In genomic region chr2:175111200-175111657, GRCh38 we compare ENCODE assay signal across 8 cellular contexts. TPM values are rescaled to one million over a fixed set of nuclear protein-coding genes. Genes with fewer than 3 reads are reported as not detected.
DNase-seq lines count a peak whose midpoint lies in the region; ATAC-seq and TF ChIP-seq lines count a peak whose summit lies in the region.

No MANE protein-coding gene starts in this region.

- in situ Hi-C loops in mammary epithelial cell (cut with MboI; ENCODE audit: low sequenced_read_pairs in 2 of 2) = loop anchor here in 1 of 2 donors (10.0 kb wide), 1 partner anchor 54 kb away; the partner anchor contains the start of gene ATF2

- peaks cover 4% of the 10 kb centered on the region for H3K4me1 Mint-ChIP-seq in activated CD4-positive, alpha-beta T cell treated with anti-CD3 and anti-CD28 coated beads, Interleukin-2, amount 10 ng/mL, durations not matched to agents 7 days and 5 days

- H3K27me3 Mint-ChIP-seq in activated CD4-positive, alpha-beta T cell treated with anti-CD3 and anti-CD28 coated beads, Interleukin-2, amount 10 ng/mL, durations not matched to agents 7 days and 5 days = no peaks in the 10 kb centered on the region

- H2AFZ ChIP-seq in mammary epithelial cell (ENCODE audit: low read depth, low read length) = no peak overlapping the region

- no peak overlapping the region for H3K4me2 ChIP-seq in mammary epithelial cell (ENCODE audit: insufficient read depth, low read depth, low read length)

- H3K27ac ChIP-seq in mammary epithelial cell (ENCODE audit: insufficient read depth, low read depth, low read length) (no peak overlapping the region), substantia nigra (ENCODE audit: low read depth, low read length, poor library complexity, severe bottlenecking) (no peak overlapping the region)

- intact Hi-C loops in mammary epithelial cell (cut with micrococcal nuclease) = loop anchor here (1.0 to 5.0 kb wide), 3 partner anchors 56 to 986 kb away; partner anchors contain the start of genes ATF2 and HOXD12

- ATAC-seq in HG02884 (IDR thresholded peaks at IDR 0.05; ENCODE audit: unreplicated experiment) (peak; percentile 55), left lobe of liver (peak; percentile 83)

- WGBS in mammary epithelial cell (ENCODE audit: low coverage, missing lambda C conversion rate) = 63% methylated on average over 3 of the region's 3 CpGs

- H3K9me3 ChIP-seq in mammary epithelial cell (replicated peaks; ENCODE audit: insufficient read depth, low read length) = no peaks in the 10 kb centered on the region

- POLR2A ChIA-PET in activated CD4-positive, alpha-beta T cell treated with anti-CD3 and anti-CD28 coated beads, Interleukin-2, amount 10 ng/mL, durations not matched to agents 7 days and 5 days (lab: Charles Lee) = interaction anchor here (0.7 kb wide), 1 partner anchor 1670 kb away, joined by 3 read pairs; no protein-coding TSS in a partner anchor

- dilution Hi-C loops in mammary epithelial cell (cut with HindIII; ENCODE audit: low sequenced_read_pairs) = no loop called here

- no peak overlapping the region for H3K4me3 Mint-ChIP-seq in activated CD4-positive, alpha-beta T cell treated with anti-CD3 and anti-CD28 coated beads, Interleukin-2, amount 10 ng/mL, durations not matched to agents 7 days and 5 days

- H3K4me1 ChIP-seq in mammary epithelial cell (ENCODE audit: insufficient read depth, low read length) = no peaks in the 10 kb centered on the region

- H3K9me3 Mint-ChIP-seq in activated CD4-positive, alpha-beta T cell treated with anti-CD3 and anti-CD28 coated beads, Interleukin-2, amount 10 ng/mL, durations not matched to agents 7 days and 5 days = no peaks in the 10 kb centered on the region

- H4K20me1 ChIP-seq in mammary epithelial cell (ENCODE audit: insufficient read depth, low read length) = no peaks in the 10 kb centered on the region

- H3K4me3 ChIP-seq in mammary epithelial cell (replicated peaks in 1 of 3; ENCODE audit: insufficient read depth in 1 of 3, low read depth in 2 of 3, low read length in 3 of 3) = no peak overlapping the region

- no peak overlapping the region for H3K9ac ChIP-seq in mammary epithelial cell (ENCODE audit: insufficient read depth, low read length)

- DNase-seq in activated CD4-positive, alpha-beta T cell treated with anti-CD3 and anti-CD28 coated beads, Interleukin-2, amount 10 ng/mL, durations not matched to agents 7 days and 5 days = no peak
- no peak for DNase-seq in activated CD4-positive, alpha-beta T cell treated with anti-CD3 and anti-CD28 coated beads, Interleukin-2, amount 50 U/mL, for 4 hours
- DNase-seq in NCI-H774 (lab: John Stamatoyannopoulos, UW) (peak; percentile 10), mammary epithelial cell (peak; percentile 34), left lobe of liver (ENCODE audit: low spot score) (no peak), islet precursor cell (no peak), substantia nigra (lab: John Stamatoyannopoulos, UW) (no peak)

- H3K79me2 ChIP-seq in mammary epithelial cell (ENCODE audit: insufficient read depth, low read length) = no peaks in the 10 kb centered on the region

- peaks cover 43% of the 10 kb centered on the region for H3K36me3 Mint-ChIP-seq in activated CD4-positive, alpha-beta T cell treated with anti-CD3 and anti-CD28 coated beads, Interleukin-2, amount 10 ng/mL, durations not matched to agents 7 days and 5 days (ENCODE audit: low read depth)

- BruUV-seq in mammary epithelial cell (replicated peaks; lab: Mats Ljungman, UMichigan) = no TSS peak

- peak overlapping the region; percentile 9 for H3K27ac Mint-ChIP-seq in activated CD4-positive, alpha-beta T cell treated with anti-CD3 and anti-CD28 coated beads, Interleukin-2, amount 10 ng/mL, durations not matched to agents 7 days and 5 days

- peaks cover 22% of the 10 kb centered on the region for H3K36me3 ChIP-seq in mammary epithelial cell (ENCODE audit: insufficient read depth, low read length)

- H3K27me3 ChIP-seq in mammary epithelial cell (ENCODE audit: insufficient read depth, low read length) = no peaks in the 10 kb centered on the region

- peak; percentile 58 to 65 for TF ChIP-seq CTCF in mammary epithelial cell (conservative IDR thresholded peaks at IDR 0.05 in 1 of 2, IDR thresholded peaks at IDR 0.05 in 1 of 2; ENCODE audit: extremely low read depth in 1 of 2, insufficient read depth in 1 of 2, low read depth in 1 of 2, low read length in 2 of 2)

- CTCF ChIA-PET in activated CD4-positive, alpha-beta T cell treated with anti-CD3 and anti-CD28 coated beads, Interleukin-2, amount 10 ng/mL, durations not matched to agents 7 days and 5 days (lab: Charles Lee) = no interaction called here
- CTCF ChIA-PET in mammary epithelial cell (lab: Charles Lee; ENCODE audit: low non-redundant PET) = no interaction called here

RNA-seq across cellular contexts. Expression of gene ATF2, which starts 56.8 kb away (rescaled TPM):
- 10 to 100 TPM; 57.9 to 62.1 TPM for total RNA-seq in activated CD4-positive, alpha-beta T cell treated with anti-CD3 and anti-CD28 coated beads, Interleukin-2, amount 10 ng/mL, durations not matched to agents 7 days and 5 days
- total RNA-seq in mammary epithelial cell (10 to 100 TPM; 40.4 to 47.2 TPM), left lobe of liver (22.5 TPM)
- 24.0 TPM for polyA plus RNA-seq in mammary epithelial cell
- 21.3 TPM for polyA minus RNA-seq in mammary epithelial cell

Comparison
In these comparisons a context has a peak if more than half of its experiments do, and no peak if none do; other contexts are left out.
1. DNase-seq: peak in NCI-H774 (single experiment) and mammary epithelial cell (single experiment); none in activated CD4-positive, alpha-beta T cell treated with anti-CD3 and anti-CD28 coated beads, Interleukin-2, amount 10 ng/mL, durations not matched to agents 7 days and 5 days (single experiment), activated CD4-positive, alpha-beta T cell treated with anti-CD3 and anti-CD28 coated beads, Interleukin-2, amount 50 U/mL, for 4 hours (0 of 2), left lobe of liver (single experiment), islet precursor cell (single experiment) and substantia nigra (0 of 49).